ENCODE assay signal across 8 cellular contexts in the genomic region with DNA sequence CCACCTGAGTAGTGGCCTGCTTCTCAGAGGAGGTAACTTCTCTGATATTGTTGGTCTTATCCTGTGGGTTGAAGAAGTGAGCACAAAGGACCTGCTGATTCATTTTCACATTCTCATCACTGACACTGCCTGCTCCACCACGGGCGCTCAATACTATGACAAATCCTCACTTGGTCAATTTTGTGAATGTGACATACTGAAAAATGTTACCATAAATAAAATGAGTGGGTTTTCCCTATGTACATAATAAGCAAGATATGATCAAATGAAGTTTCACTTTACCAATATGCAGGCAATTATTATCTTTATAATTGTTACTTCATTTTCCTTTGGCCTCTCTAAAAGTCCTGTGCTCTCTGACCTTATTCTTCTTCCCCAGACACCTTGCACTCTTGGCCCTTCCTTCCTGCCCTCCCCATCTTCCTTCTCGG.
DNase-seq lines count a peak whose midpoint lies in the region; ATAC-seq lines count a peak whose summit lies in the region.

No MANE protein-coding gene starts in this region.

- 92 to 100% methylated on average over 1 of the region's 3 CpGs for WGBS in mesodermal cell (ENCODE audit: insufficient coverage in 2 of 2), 2 experiments

- H3K4me1 ChIP-seq in mesodermal cell (ENCODE audit: control insufficient read depth, insufficient read depth, low read length, poor library complexity, severe bottlenecking) = peaks cover 12% of the 10 kb centered on the region

- H3K9me3 ChIP-seq in mesodermal cell (ENCODE audit: control insufficient read depth, low read length) = no peaks in the 10 kb centered on the region

- ATAC-seq in GM18907 (IDR thresholded peaks at IDR 0.05; ENCODE audit: unreplicated experiment) (peak; percentile 73), HG02852 (IDR thresholded peaks at IDR 0.05; ENCODE audit: unreplicated experiment) (peak; percentile 88)

- H3K36me3 ChIP-seq in mesodermal cell (ENCODE audit: control insufficient read depth, insufficient read depth, low read length) = no peaks in the 10 kb centered on the region

- DNase-seq in activated CD4-positive, alpha-beta T cell treated with anti-CD3 and anti-CD28 coated beads for 48 hours = peak; percentile 62
- no peak for DNase-seq in GM19238 (ENCODE audit: insufficient read length, low spot score)
- no peak for DNase-seq in amniotic stem cell (lab: John Stamatoyannopoulos, UW)
- no peak for DNase-seq in NCI-H226
- DNase-seq in NCI-H146 treated with DMSO at 0.1 percent for 48 hours (lab: John Stamatoyannopoulos, UW; ENCODE audit: unreplicated experiment) = no peak

- H3K27ac ChIP-seq in mesodermal cell (ENCODE audit: low read depth, low read length, severe bottlenecking) = peak overlapping the region; percentile 83

- H3K4me3 ChIP-seq in mesodermal cell (ENCODE audit: extremely low read depth, insufficient read depth, low read length, poor library complexity, severe bottlenecking) = no peak overlapping the region
